38 cellular contexts compared by ENCODE assay signal in the genomic region with DNA sequence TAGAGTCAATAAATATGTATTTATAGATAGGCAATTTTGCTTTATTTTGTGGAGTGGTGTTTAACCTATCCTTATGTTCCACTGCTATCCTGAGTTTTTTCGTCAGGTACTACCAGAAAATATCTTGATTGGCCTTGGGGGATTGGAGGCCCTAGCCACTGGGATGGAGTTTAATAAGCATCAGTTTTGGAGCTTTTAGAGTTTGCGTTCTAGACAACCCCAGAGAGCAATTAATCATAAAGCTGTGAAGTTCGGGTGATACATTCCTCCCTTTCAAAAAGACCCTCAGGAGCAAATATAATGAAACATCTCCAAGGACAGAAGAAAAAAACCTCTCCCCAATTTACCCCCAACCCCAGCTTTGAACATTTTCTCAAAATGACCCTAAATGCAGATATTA. TPM values are rescaled to one million over a fixed set of nuclear protein-coding genes. Genes with fewer than 3 reads are reported as not detected.
"Had no signal": no experiment of that assay in that cellular context is flagged by ENCODE, and none has a peak within 500 bp of the region (broad histone marks: within the 10 kb centered on the region; RNA-seq: fewer than 3 reads in every experiment).

A gene (plus strand): TSS at position 301 of the 400 bp plus-strand sequence. CDS start 6,700 bp downstream, outside the sequence.

- H3K9ac ChIP-seq: KMS-11 had no signal

- H3K36me3 ChIP-seq: MG63 had no signal

- H3K27ac ChIP-seq: KMS-11 had no signal

- H3K27me3 ChIP-seq: MG63 had no signal

- H3K9me3 ChIP-seq: MG63 had no signal

- DNase-seq: Karpas-422, Kasumi-1, KG1, MG63, MM.1S, MV-4-11, NCI-H1048, NCI-H1092, NCI-H1092 treated with DMSO at 0.1 percent for 48 hours, NCI-H1105, NCI-H1105 treated with DMSO at 0.1 percent for 48 hours, NCI-H1417, NCI-H1417 treated with DMSO at 0.1 percent for 48 hours, NCI-H1436, NCI-H1436 treated with DMSO at 0.1 percent for 48 hours, NCI-H146, NCI-H1694, NCI-H1694 treated with DMSO at 0.1 percent for 48 hours, NCI-H187, NCI-H187 treated with DMSO at 0.1 percent for 48 hours, NCI-H1930, NCI-H2029, NCI-H2029 treated with DMSO at 0.1 percent for 48 hours, NCI-H2081, NCI-H2081 treated with DMSO at 0.1 percent for 48 hours, NCI-H2107, NCI-H2171, NCI-H2171 treated with DMSO at 0.1 percent for 48 hours, NCI-H2227 treated with DMSO at 0.1 percent for 48 hours, NCI-H226, NCI-H345, NCI-H446, NCI-H446 treated with DMSO at 0.1 percent for 48 hours had no signal

- H3K4me2 ChIP-seq: KMS-11 had no signal

- H3K4me3 ChIP-seq: MG63 had no signal

RNA-seq across cellular contexts. Expression of the gene that starts here (rescaled TPM):
- total RNA-seq: LHCN-M2, M059J, MCF 10A, NCI-H460 had no signal
